ENCODE assay signal across 2 cellular contexts in the genomic region with DNA sequence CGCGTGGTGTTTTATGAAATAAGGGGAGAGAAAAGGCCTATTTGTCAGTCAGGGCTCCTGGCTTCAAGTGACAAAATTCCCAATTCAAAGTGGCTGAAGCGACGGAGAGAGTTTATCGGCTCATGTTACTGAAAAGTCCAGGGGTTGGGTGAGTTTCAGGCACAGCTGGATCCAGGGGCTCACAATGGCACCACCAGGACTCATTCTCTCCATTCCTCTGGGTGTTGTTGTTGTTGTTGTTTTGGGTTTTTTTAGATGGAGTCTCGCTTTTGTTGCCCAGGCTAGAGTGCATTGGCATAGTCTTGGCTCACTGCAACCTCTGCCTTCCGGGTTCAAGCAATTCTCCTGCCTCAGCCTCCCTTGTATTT.
TF ChIP-seq lines count a peak whose summit lies in the region.

No MANE protein-coding gene starts in this region.

TF ChIP-seq in HepG2, 621 proteins besides CTCF, POLR2A, EP300 and RAD21:
- TF ChIP-seq ZNF329 (CRISPR knock-in tag; IDR thresholded peaks at IDR 0.05; ENCODE audit: low read depth), result peak; percentile 98
- no peak for TF ChIP-seq ADNP (CRISPR knock-in tag; IDR thresholded peaks at IDR 0.05)

TF ChIP-seq in H1, 55 proteins besides CTCF, POLR2A, EP300 and RAD21:
- TF ChIP-seq EZH2 (IDR thresholded peaks at IDR 0.05; ENCODE audit: low read depth, low read length, severe bottlenecking), result no peak
- no peak for TF ChIP-seq FOSL1 (IDR thresholded peaks at IDR 0.05; ENCODE audit: insufficient read depth, low read depth, low read length)
- no peak for TF ChIP-seq RNF2 (IDR thresholded peaks at IDR 0.05; ENCODE audit: borderline replicate concordance, low read depth, low read length, missing control alignments, poor library complexity, severe bottlenecking)
- TF ChIP-seq SIRT6 (IDR thresholded peaks at IDR 0.05; ENCODE audit: low read length), result no peak
- no peak for TF ChIP-seq TCF12 (IDR thresholded peaks at IDR 0.05; ENCODE audit: low read depth, low read length)
- TF ChIP-seq, protein P1, sequence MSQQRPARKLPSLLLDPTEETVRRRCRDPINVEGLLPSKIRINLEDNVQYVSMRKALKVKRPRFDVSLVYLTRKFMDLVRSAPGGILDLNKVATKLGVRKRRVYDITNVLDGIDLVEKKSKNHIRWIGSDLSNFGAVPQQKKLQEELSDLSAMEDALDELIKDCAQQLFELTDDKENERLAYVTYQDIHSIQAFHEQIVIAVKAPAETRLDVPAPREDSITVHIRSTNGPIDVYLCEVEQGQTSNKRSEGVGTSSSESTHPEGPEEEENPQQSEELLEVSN (IDR thresholded peaks at IDR 0.05), result no peak
- no peak for TF ChIP-seq JUND (IDR thresholded peaks at IDR 0.05; ENCODE audit: low read length)
- TF ChIP-seq TEAD4 (IDR thresholded peaks at IDR 0.05; ENCODE audit: low read depth, low read length), result no peak
- TF ChIP-seq ZNF274 (IDR thresholded peaks at IDR 0.05; ENCODE audit: borderline replicate concordance, extremely low read depth, low read length), result no peak
- no peak for TF ChIP-seq PHF8 (conservative IDR thresholded peaks at IDR 0.05; ENCODE audit: low read depth, low read length)
- no peak for TF ChIP-seq YY1 (IDR thresholded peaks at IDR 0.05; ENCODE audit: low read depth, low read length)
- TF ChIP-seq ASH2L (IDR thresholded peaks at IDR 0.05; ENCODE audit: low read length), result no peak
- no peak for TF ChIP-seq MAFK (IDR thresholded peaks at IDR 0.05; ENCODE audit: low read depth, low read length)
- TF ChIP-seq JUN (IDR thresholded peaks at IDR 0.05; ENCODE audit: low read depth, low read length), result no peak
- no peak for TF ChIP-seq RBBP5 (IDR thresholded peaks at IDR 0.05; ENCODE audit: borderline replicate concordance, low read depth, low read length)
- TF ChIP-seq, protein P2, sequence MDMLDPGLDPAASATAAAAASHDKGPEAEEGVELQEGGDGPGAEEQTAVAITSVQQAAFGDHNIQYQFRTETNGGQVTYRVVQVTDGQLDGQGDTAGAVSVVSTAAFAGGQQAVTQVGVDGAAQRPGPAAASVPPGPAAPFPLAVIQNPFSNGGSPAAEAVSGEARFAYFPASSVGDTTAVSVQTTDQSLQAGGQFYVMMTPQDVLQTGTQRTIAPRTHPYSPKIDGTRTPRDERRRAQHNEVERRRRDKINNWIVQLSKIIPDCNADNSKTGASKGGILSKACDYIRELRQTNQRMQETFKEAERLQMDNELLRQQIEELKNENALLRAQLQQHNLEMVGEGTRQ (IDR thresholded peaks at IDR 0.05; ENCODE audit: low read length), result no peak
- no peak for TF ChIP-seq TBP (IDR thresholded peaks at IDR 0.05; ENCODE audit: low read depth, low read length)
- TF ChIP-seq CREB1 (IDR thresholded peaks at IDR 0.05), result no peak
- TF ChIP-seq SUZ12 (IDR thresholded peaks at IDR 0.05; ENCODE audit: low read length), result no peak
- TF ChIP-seq POU5F1 (IDR thresholded peaks at IDR 0.05; ENCODE audit: low read depth, low read length), result no peak
